ENCODE assay signal across 1 cellular context in genomic region chr20:35007891-35008290, GRCh38.
TF ChIP-seq lines count a peak whose summit lies in the region.

No MANE protein-coding gene starts in this region.

TF ChIP-seq in IMR-90, 13 proteins besides CTCF, POLR2A, EP300 and RAD21:
- TF ChIP-seq BHLHE40 (IDR thresholded peaks at IDR 0.05; ENCODE audit: low read depth, low read length) = no peak
- TF ChIP-seq RFX5 (IDR thresholded peaks at IDR 0.05; ENCODE audit: low read depth, low read length) = no peak
- no peak for TF ChIP-seq MAFK (IDR thresholded peaks at IDR 0.05; ENCODE audit: low read depth, low read length)
- TF ChIP-seq RCOR1 (IDR thresholded peaks at IDR 0.05; ENCODE audit: insufficient replicate concordance, low read length) = no peak
- no peak for TF ChIP-seq MXI1 (IDR thresholded peaks at IDR 0.05; ENCODE audit: borderline replicate concordance, low read depth, low read length)
